Comparison of ENCODE assay signal across 8 cellular contexts in the genomic region with DNA sequence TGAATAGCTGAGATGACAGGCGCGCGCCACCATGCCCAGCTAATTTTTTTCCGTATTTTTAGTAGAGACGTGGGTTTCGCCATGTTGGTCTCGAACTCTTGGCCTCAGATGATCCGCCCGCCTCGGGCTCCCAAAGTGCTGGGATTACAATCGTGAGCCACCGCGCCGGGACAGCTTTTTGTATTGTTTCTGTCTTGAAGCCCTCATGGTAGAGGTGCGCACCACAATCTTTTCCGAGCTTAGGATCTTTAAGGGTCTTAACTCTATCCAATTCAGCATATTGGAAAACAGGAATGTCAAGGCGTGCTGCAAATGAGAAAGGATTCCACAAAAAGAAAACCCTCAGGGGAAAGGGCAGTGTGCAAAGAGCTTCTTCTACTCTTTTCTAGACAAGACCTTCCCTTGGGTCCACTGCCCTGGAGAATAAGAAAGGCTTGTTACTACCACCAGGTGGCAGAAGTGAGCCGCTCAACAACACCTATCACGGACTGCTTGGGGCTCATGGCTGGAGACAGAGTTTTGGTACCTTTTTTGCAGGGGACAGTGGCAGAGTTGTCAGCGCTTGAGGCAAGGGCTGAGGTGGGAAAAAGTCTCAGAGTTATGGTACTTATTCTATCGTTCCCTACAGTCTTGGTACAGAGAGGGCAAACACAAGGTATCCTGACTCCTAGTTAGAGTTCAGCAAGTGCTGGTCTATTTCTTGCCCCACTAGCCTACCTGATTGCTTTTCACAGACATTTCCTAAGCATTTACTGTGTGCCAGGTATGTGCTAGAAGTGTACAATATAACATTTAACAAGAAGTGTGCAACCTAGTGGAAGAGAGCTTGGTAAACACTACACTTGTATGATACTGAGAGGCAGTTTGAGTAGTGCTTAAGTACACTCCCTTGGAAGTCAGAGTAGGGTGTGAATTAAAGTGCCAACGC. TPM values are rescaled to one million over a fixed set of nuclear protein-coding genes. Genes with fewer than 3 reads are reported as not detected.
A peak's percentile ranks its signal among the peaks of the same experiment; 100 is the strongest.
DNase-seq lines count a peak whose midpoint lies in the region; ATAC-seq and TF ChIP-seq lines count a peak whose summit lies in the region.

No MANE protein-coding gene starts in this region.

- TF ChIP-seq CTCF in fibroblast of mammary gland (conservative IDR thresholded peaks at IDR 0.05; ENCODE audit: control insufficient read depth, insufficient read depth, low read depth, low read length) (peak; percentile 90), nephron progenitor cell (IDR thresholded peaks at IDR 0.05) (peak; percentile 90)

- DNase-seq in CD1c-positive myeloid dendritic cell (ENCODE audit: extremely low spot score) (peak; percentile 93), LoVo (ENCODE audit: low spot score) (peak; percentile 93), RKO (ENCODE audit: low spot score) (peak; percentile 85), fibroblast of mammary gland (ENCODE audit: low read depth) (peak; percentile 87), nephron progenitor cell (peak; percentile 80)
- peak; percentile 80 for DNase-seq in activated T-cell treated with anti-CD3 and anti-CD28 coated beads, Interleukin-2, amount 50 U/mL, for 4 hours
- DNase-seq in stimulated activated naive CD8-positive, alpha-beta T cell treated with anti-CD3 and anti-CD28 coated beads, Interleukin-15, amount 100 ng/mL, for 72 hours: peak; percentile 82 to 84

- no peaks in the 10 kb centered on the region for H3K27me3 Mint-ChIP-seq in activated T-cell treated with anti-CD3 and anti-CD28 coated beads, Interleukin-2, amount 50 U/mL, for 4 hours (ENCODE audit: low read depth)
- H3K27me3 Mint-ChIP-seq in nephron progenitor cell (ENCODE audit: low read depth, poor library complexity): peaks cover 7% of the 10 kb centered on the region
- no peaks in the 10 kb centered on the region for H3K27me3 Mint-ChIP-seq in stimulated activated naive CD8-positive, alpha-beta T cell treated with anti-CD3 and anti-CD28 coated beads, Interleukin-15, amount 100 ng/mL, for 72 hours

- H3K9me3 Mint-ChIP-seq in activated T-cell treated with anti-CD3 and anti-CD28 coated beads, Interleukin-2, amount 50 U/mL, for 4 hours: no peaks in the 10 kb centered on the region
- no peaks in the 10 kb centered on the region for H3K9me3 Mint-ChIP-seq in nephron progenitor cell
- no peaks in the 10 kb centered on the region for H3K9me3 Mint-ChIP-seq in stimulated activated naive CD8-positive, alpha-beta T cell treated with anti-CD3 and anti-CD28 coated beads, Interleukin-15, amount 100 ng/mL, for 72 hours

- no peak overlapping the region for H3K4me3 Mint-ChIP-seq in activated T-cell treated with anti-CD3 and anti-CD28 coated beads, Interleukin-2, amount 50 U/mL, for 4 hours
- no peak overlapping the region for H3K4me3 Mint-ChIP-seq in nephron progenitor cell
- no peak overlapping the region for H3K4me3 Mint-ChIP-seq in stimulated activated naive CD8-positive, alpha-beta T cell treated with anti-CD3 and anti-CD28 coated beads, Interleukin-15, amount 100 ng/mL, for 72 hours

- peaks cover 5% of the 10 kb centered on the region for H3K4me1 Mint-ChIP-seq in activated T-cell treated with anti-CD3 and anti-CD28 coated beads, Interleukin-2, amount 50 U/mL, for 4 hours (ENCODE audit: low read depth)
- peaks cover 30% of the 10 kb centered on the region for H3K4me1 Mint-ChIP-seq in nephron progenitor cell
- H3K4me1 Mint-ChIP-seq in stimulated activated naive CD8-positive, alpha-beta T cell treated with anti-CD3 and anti-CD28 coated beads, Interleukin-15, amount 100 ng/mL, for 72 hours: peaks cover 16% of the 10 kb centered on the region

- H3K36me3 Mint-ChIP-seq in activated T-cell treated with anti-CD3 and anti-CD28 coated beads, Interleukin-2, amount 50 U/mL, for 4 hours (ENCODE audit: insufficient read depth): no peaks in the 10 kb centered on the region
- H3K36me3 Mint-ChIP-seq in nephron progenitor cell (ENCODE audit: low read depth): no peaks in the 10 kb centered on the region

- ATAC-seq in GM21367 (IDR thresholded peaks at IDR 0.05; ENCODE audit: unreplicated experiment): peak; percentile 79
- ATAC-seq in activated T-cell treated with anti-CD3 and anti-CD28 coated beads, Interleukin-2, amount 50 U/mL, for 4 hours: peak; percentile 100
- peak; percentile 100 for ATAC-seq in stimulated activated naive CD8-positive, alpha-beta T cell treated with anti-CD3 and anti-CD28 coated beads, Interleukin-15, amount 100 ng/mL, for 72 hours

- H3K4me3 ChIP-seq in fibroblast of mammary gland (ENCODE audit: control insufficient read depth, low read depth, low read length): no peak overlapping the region

- H3K27ac Mint-ChIP-seq in nephron progenitor cell: no peak overlapping the region
- H3K27ac Mint-ChIP-seq in stimulated activated naive CD8-positive, alpha-beta T cell treated with anti-CD3 and anti-CD28 coated beads, Interleukin-15, amount 100 ng/mL, for 72 hours: peak overlapping the region in 1 of 2 donors; percentile 28

RNA-seq across cellular contexts. Expression of gene SP7, which starts 16.4 kb away (rescaled TPM):
- total RNA-seq in activated T-cell treated with anti-CD3 and anti-CD28 coated beads, Interleukin-2, amount 50 U/mL, for 4 hours: not detected

RNA-seq across cellular contexts. Expression of gene SP1, which starts 27.4 kb away (rescaled TPM):
- 10 to 100 TPM; 61.9 to 64.6 (median 63.5) TPM for total RNA-seq in activated T-cell treated with anti-CD3 and anti-CD28 coated beads, Interleukin-2, amount 50 U/mL, for 4 hours

RNA-seq across cellular contexts. Expression of gene AAAS, which starts 31.2 kb away (rescaled TPM):
- total RNA-seq in activated T-cell treated with anti-CD3 and anti-CD28 coated beads, Interleukin-2, amount 50 U/mL, for 4 hours: 10 to 100 TPM; 84.6 to 95.9 (median 91.2) TPM

RNA-seq across cellular contexts. Expression of gene MYG1, which starts 53.1 kb away (rescaled TPM):
- 100 to 1,000 TPM; 121 to 149 (median 128) TPM for total RNA-seq in activated T-cell treated with anti-CD3 and anti-CD28 coated beads, Interleukin-2, amount 50 U/mL, for 4 hours

RNA-seq across cellular contexts. Expression of gene PFDN5, which starts 57.3 kb away (rescaled TPM):
- total RNA-seq in activated T-cell treated with anti-CD3 and anti-CD28 coated beads, Interleukin-2, amount 50 U/mL, for 4 hours: 100 to 1,000 TPM; 393 to 403 (median 400) TPM
